In the genomic region with DNA sequence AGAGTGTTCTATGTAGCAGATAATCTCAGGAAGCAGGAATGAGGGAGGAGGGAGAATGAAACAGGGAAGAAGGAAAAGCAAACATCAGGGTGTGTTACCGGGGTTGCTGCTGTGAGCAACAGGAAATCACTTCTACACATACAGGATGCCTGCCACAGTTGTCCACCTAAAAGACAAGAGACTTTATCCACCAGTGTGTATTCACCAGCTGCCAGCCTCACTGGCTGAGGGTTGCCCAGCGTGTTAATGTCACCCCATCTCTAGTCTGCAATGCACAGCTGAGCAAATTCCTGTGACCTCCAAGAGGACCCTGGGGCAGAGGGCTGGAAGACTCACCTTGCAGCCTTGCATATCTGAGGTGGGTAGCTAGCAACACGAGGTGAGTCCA, we compare ENCODE assay signal across 2 cellular contexts.
TF ChIP-seq lines count a peak whose summit lies in the region.

No MANE protein-coding gene starts in this region.

TF ChIP-seq in HepG2, 621 proteins besides CTCF, POLR2A, EP300 and RAD21:
- TF ChIP-seq, protein P1, sequence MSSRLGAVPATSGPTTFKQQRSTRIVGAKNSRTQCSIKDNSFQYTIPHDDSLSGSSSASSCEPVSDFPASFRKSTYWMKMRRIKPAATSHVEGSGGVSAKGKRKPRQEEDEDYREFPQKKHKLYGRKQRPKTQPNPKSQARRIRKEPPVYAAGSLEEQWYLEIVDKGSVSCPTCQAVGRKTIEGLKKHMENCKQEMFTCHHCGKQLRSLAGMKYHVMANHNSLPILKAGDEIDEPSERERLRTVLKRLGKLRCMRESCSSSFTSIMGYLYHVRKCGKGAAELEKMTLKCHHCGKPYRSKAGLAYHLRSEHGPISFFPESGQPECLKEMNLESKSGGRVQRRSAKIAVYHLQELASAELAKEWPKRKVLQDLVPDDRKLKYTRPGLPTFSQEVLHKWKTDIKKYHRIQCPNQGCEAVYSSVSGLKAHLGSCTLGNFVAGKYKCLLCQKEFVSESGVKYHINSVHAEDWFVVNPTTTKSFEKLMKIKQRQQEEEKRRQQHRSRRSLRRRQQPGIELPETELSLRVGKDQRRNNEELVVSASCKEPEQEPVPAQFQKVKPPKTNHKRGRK (CRISPR knock-in tag; IDR thresholded peaks at IDR 0.05) = no peak
- peak; percentile 37; the same call in 1 of the 2 replicates for TF ChIP-seq ZNF263 (CRISPR knock-in tag; IDR thresholded peaks at IDR 0.05)
- no peak for TF ChIP-seq HDAC1 (CRISPR knock-in tag; IDR thresholded peaks at IDR 0.05)

TF ChIP-seq in H1, 55 proteins besides CTCF, POLR2A, EP300 and RAD21:
- TF ChIP-seq CTBP2 (IDR thresholded peaks at IDR 0.05; ENCODE audit: borderline replicate concordance, insufficient read depth, insufficient read length, low read length) (no peak), SIN3A (conservative IDR thresholded peaks at IDR 0.05 in 1 of 2, IDR thresholded peaks at IDR 0.05 in 1 of 2; ENCODE audit: low read depth in 1 of 2, low read length in 2 of 2) (no peak), NANOG (IDR thresholded peaks at IDR 0.05; ENCODE audit: insufficient read depth, low read depth, low read length, poor library complexity, severe bottlenecking) (no peak), SIX5 (IDR thresholded peaks at IDR 0.05; ENCODE audit: low read depth, low read length) (no peak), KDM5A (IDR thresholded peaks at IDR 0.05; ENCODE audit: low read length) (no peak), POLR2AphosphoS5 (IDR thresholded peaks at IDR 0.05; ENCODE audit: low read depth, low read length) (no peak), CREB1 (IDR thresholded peaks at IDR 0.05) (no peak)
TF ChIP-seq in H1: peak in this region for 0.
